1 cellular context compared by ENCODE assay signal in genomic region chr2:12024197-12024907, GRCh38.
TF ChIP-seq lines count a peak whose summit lies in the region.

No MANE protein-coding gene starts in this region.

TF ChIP-seq in GM23338, 12 proteins besides CTCF, POLR2A, EP300 and RAD21:
- TF ChIP-seq ZNF462 (CRISPR knock-in tag; IDR thresholded peaks at IDR 0.05) = peak; percentile 47; the same call in 1 of the 2 replicates
